Comparison of ENCODE assay signal across 31 cellular contexts in the genomic region with DNA sequence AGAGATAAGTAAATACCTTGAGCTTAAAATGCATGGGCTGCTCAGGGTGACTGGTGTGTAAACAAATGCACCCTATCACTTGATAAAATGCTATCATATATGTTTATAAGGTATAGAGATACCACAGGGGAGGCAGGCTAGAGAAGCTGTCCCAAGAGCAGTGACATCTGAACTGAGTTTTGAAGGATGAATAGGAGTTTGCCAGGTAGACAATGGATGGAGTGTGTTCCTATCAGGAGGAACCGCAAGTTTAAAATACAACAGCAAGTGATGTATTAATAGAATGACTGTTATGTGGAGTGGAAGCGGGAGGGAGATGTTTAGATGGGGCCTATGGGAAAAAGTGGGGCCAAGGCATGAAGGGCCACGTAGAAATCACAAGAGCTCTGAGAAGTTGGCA.
"Had no signal": no experiment of that assay in that cellular context is flagged by ENCODE, and none has a peak within 500 bp of the region (broad histone marks: within the 10 kb centered on the region; RNA-seq: fewer than 3 reads in every experiment).

No MANE protein-coding gene starts in this region.

- H3K36me3 ChIP-seq: pancreas had no signal

- H3K4me1 ChIP-seq: esophagus muscularis mucosa, foreskin keratinocyte, heart left ventricle, pancreas, prostate gland, suprapubic skin, tibial artery had no signal

- FAIRE-seq: kidney, pancreas had no signal

- H3K27ac ChIP-seq: esophagus muscularis mucosa, foreskin keratinocyte, heart left ventricle, pancreas, prostate gland, skin epidermis, suprapubic skin, tibial artery had no signal

- ATAC-seq: activated CD8-positive, alpha-beta T cell treated with anti-CD3 and anti-CD28 coated beads for 36 hours; activated T-cell treated with anti-CD3 and anti-CD28 coated beads, Interleukin-2, amount 50 U/mL, for 72 hours; foreskin keratinocyte; heart left ventricle; left colon; naive thymus-derived CD4-positive, alpha-beta T cell; pancreas; sciatic nerve had no signal

- H3K27me3 ChIP-seq: esophagus muscularis mucosa, foreskin keratinocyte, heart left ventricle, pancreas, suprapubic skin, tibial artery had no signal

- H3K9me3 ChIP-seq: esophagus muscularis mucosa, heart left ventricle, pancreas, prostate gland, suprapubic skin, tibial artery had no signal

- DNase-seq: activated CD4-positive, alpha-beta T cell treated with anti-CD3 and anti-CD28 coated beads for 48 hours; activated CD8-positive, alpha-beta T cell treated with anti-CD3 and anti-CD28 coated beads for 36 hours; activated effector memory CD4-positive, alpha-beta T cell treated with anti-CD3 and anti-CD28 coated beads, Interleukin-2, amount 50 U/mL, for 16 hours; activated naive CD4-positive, alpha-beta T cell treated with anti-CD3 and anti-CD28 coated beads for 36 hours; activated naive CD8-positive, alpha-beta T cell treated with anti-CD3 and anti-CD28 coated beads, Interleukin-2, amount 10 ng/mL, durations not matched to agents 7 days and 5 days; activated T-cell treated with anti-CD3 and anti-CD28 coated beads for 4 hours; activated T-cell treated with anti-CD3 and anti-CD28 coated beads, Interleukin-2, amount 50 U/mL, for 72 hours; amniotic stem cell; caudate nucleus; dermis blood vessel endothelial cell; effector CD4-positive, alpha-beta T cell; foreskin keratinocyte; heart left ventricle; hypothalamus; immature natural killer cell; kidney; left colon; midbrain; naive thymus-derived CD4-positive, alpha-beta T cell; nucleus accumbens; pancreas; retina; stimulated activated CD4-positive, alpha-beta T cell treated with anti-CD3 and anti-CD28 coated beads, Interleukin-12 subunit alpha, Interleukin-12 subunit beta, amount 100 ng/mL, for 4 hours; stimulated activated CD4-positive, alpha-beta T cell treated with anti-CD3 and anti-CD28 coated beads, Interleukin-4, amount 100 ng/mL, for 1 hour; T-helper 1 cell; tibial artery had no signal

- H3K4me3 ChIP-seq: esophagus muscularis mucosa, heart left ventricle, pancreas, prostate gland, skin epidermis, suprapubic skin, tibial artery had no signal
